22 cellular contexts compared by ENCODE assay signal in genomic region chr14:24881496-24881895, GRCh38.
"Had no signal": no experiment of that assay in that cellular context is flagged by ENCODE, and none has a peak within 500 bp of the region (broad histone marks: within the 10 kb centered on the region; RNA-seq: fewer than 3 reads in every experiment).

No MANE protein-coding gene starts in this region.

- DNase-seq: activated B cell treated with CpG ODN at 0.5 μM for 24 hours; activated CD4-positive, alpha-beta memory T cell treated with anti-CD3 and anti-CD28 coated beads, Interleukin-2, amount 10 ng/mL, durations not matched to agents 7 days and 5 days; activated CD4-positive, alpha-beta T cell treated with anti-CD3 and anti-CD28 coated beads for 48 hours; activated CD8-positive, alpha-beta memory T cell treated with anti-CD3 and anti-CD28 coated beads, Interleukin-2, amount 10 ng/mL, durations not matched to agents 7 days and 5 days; activated naive CD4-positive, alpha-beta T cell; activated naive CD8-positive, alpha-beta T cell treated with anti-CD3 and anti-CD28 coated beads, Interleukin-2, amount 10 ng/mL, durations not matched to agents 7 days and 5 days; activated T-cell treated with anti-CD3 and anti-CD28 coated beads, Interleukin-2, amount 50 U/mL, for 1 hour; amygdala; brain microvascular endothelial cell; gastrocnemius medialis; head of caudate nucleus; nucleus accumbens; retina; small intestine; stimulated activated CD4-positive, alpha-beta T cell treated with anti-CD3 and anti-CD28 coated beads, Interleukin-4, amount 100 ng/mL, for 1 hour; stimulated activated naive CD8-positive, alpha-beta T cell treated with anti-CD3 and anti-CD28 coated beads, Interleukin-15, amount 100 ng/mL, for 72 hours; T-cell; testis had no signal

- H3K4me3 ChIP-seq: coronary artery, gastrocnemius medialis, testis, upper lobe of left lung had no signal

- H3K36me3 ChIP-seq: brain microvascular endothelial cell, gastrocnemius medialis, upper lobe of left lung had no signal

- H3K27me3 ChIP-seq: brain microvascular endothelial cell, gastrocnemius medialis, testis, upper lobe of left lung had no signal

- H3K27ac ChIP-seq: brain microvascular endothelial cell, coronary artery, testis had no signal

- ATAC-seq: activated CD8-positive, alpha-beta memory T cell treated with anti-CD3 and anti-CD28 coated beads, Interleukin-2, amount 10 ng/mL, durations not matched to agents 7 days and 5 days; activated T-helper 17 cell treated with anti-CD3 and anti-CD28 coated beads, Interleukin-2, amount 50 U/mL, for 72 hours; gastrocnemius medialis; natural killer cell treated with Interleukin-12 subunit alpha and Interleukin-12 subunit beta and Interleukin-15 and Interleukin-18, amount 100 ng/mL, for 72 hours; stimulated activated naive CD8-positive, alpha-beta T cell treated with anti-CD3 and anti-CD28 coated beads, Interleukin-15, amount 100 ng/mL, for 72 hours; T-cell had no signal

- H3K9me3 ChIP-seq: gastrocnemius medialis, testis, upper lobe of left lung had no signal

- FAIRE-seq: small intestine had no signal

- H3K4me1 ChIP-seq: testis had no signal
